In the genomic region with DNA sequence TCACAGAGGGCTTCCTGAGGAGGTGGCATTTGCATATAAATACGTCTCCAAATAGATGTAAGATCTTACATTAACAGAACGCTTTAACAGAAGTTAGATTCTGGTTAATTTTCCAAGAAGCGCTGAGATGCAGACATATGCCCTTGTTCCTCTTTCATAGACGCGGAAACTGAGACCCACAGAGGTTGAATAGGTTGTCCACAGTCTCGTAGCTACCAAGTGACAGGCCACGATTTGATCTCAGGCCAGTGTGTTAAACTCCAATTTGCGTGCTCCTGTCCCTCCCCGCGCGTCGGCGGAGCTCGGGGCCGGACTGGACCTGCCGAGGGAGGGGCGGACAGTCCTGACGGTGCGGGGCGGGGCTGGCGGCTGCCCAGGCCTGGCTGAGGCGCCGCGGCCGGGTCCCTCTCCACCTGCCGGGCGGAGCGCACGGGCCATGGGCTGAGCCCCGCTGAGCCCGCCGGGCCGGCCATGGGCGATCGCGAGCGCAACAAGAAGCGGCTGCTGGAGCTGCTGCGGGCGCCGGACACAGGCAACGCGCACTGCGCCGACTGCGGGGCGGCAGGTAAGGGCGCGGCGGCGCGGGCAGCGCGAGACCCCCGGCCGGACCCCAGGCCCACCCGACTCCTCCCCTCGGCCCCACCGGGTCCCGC, we compare ENCODE assay signal across 8 cellular contexts. TPM values are rescaled to one million over a fixed set of nuclear protein-coding genes. Genes with fewer than 3 reads are reported as not detected.
DNase-seq lines count a peak whose midpoint lies in the region; ATAC-seq lines count a peak whose summit lies in the region.

A gene with protein sequence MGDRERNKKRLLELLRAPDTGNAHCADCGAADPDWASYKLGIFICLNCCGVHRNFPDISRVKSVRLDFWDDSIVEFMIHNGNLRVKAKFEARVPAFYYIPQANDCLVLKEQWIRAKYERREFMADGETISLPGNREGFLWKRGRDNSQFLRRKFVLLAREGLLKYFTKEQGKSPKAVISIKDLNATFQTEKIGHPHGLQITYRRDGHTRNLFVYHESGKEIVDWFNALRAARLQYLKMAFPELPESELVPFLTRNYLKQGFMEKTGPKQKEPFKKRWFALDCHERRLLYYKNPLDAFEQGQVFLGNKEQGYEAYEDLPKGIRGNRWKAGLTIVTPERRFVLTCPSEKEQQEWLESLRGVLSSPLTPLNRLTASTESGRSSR (plus strand): TSS at position 402 of the 653 bp plus-strand sequence. CDS start 70 bp downstream, at position 472.

- peaks cover 37% of the 10 kb centered on the region for H3K4me1 Mint-ChIP-seq in stimulated activated memory B cell treated with anti-CD40 and anti-IgM and Interleukin-4, amounts not matched to agents 10 μg/mL and 1 μg/mL and 100 μg/mL, for 72 hours

- ATAC-seq in left colon (peak; percentile 97), HG03159 (IDR thresholded peaks at IDR 0.05; ENCODE audit: unreplicated experiment) (no peak)
- peak; percentile 89 for ATAC-seq in stimulated activated memory B cell treated with anti-CD40 and anti-IgM and Interleukin-4, amounts not matched to agents 10 μg/mL and 1 μg/mL and 100 μg/mL, for 72 hours

- H3K36me3 Mint-ChIP-seq in stimulated activated memory B cell treated with anti-CD40 and anti-IgM and Interleukin-4, amounts not matched to agents 10 μg/mL and 1 μg/mL and 100 μg/mL, for 72 hours, result peaks cover 13% of the 10 kb centered on the region

- DNase-seq in NOMO-1 (lab: John Stamatoyannopoulos, UW; ENCODE audit: unreplicated experiment in 2 of 2) (peak; percentile 47 to 73), NOMO-1 treated with dmso at 0.1 percent for 144 hours (lab: John Stamatoyannopoulos, UW; ENCODE audit: unreplicated experiment) (no peak), NCI-H69 (lab: John Stamatoyannopoulos, UW) (peak; percentile 39), cerebellum (ENCODE audit: low spot score) (peak; percentile 32), left colon (peak; percentile 69 to 77), NAMALWA (ENCODE audit: low spot score) (no peak)

- H3K9me3 Mint-ChIP-seq in stimulated activated memory B cell treated with anti-CD40 and anti-IgM and Interleukin-4, amounts not matched to agents 10 μg/mL and 1 μg/mL and 100 μg/mL, for 72 hours, result no peaks in the 10 kb centered on the region

- no peaks in the 10 kb centered on the region for H3K27me3 Mint-ChIP-seq in stimulated activated memory B cell treated with anti-CD40 and anti-IgM and Interleukin-4, amounts not matched to agents 10 μg/mL and 1 μg/mL and 100 μg/mL, for 72 hours

- intact Hi-C loops in left colon (cut with DNase I, micrococcal nuclease), result no loop called here

- peak within 1 kb of the TSS; percentile 84 for H3K27ac Mint-ChIP-seq in stimulated activated memory B cell treated with anti-CD40 and anti-IgM and Interleukin-4, amounts not matched to agents 10 μg/mL and 1 μg/mL and 100 μg/mL, for 72 hours

- peak within 1 kb of the TSS; percentile 94 for H3K4me3 Mint-ChIP-seq in stimulated activated memory B cell treated with anti-CD40 and anti-IgM and Interleukin-4, amounts not matched to agents 10 μg/mL and 1 μg/mL and 100 μg/mL, for 72 hours

RNA-seq across cellular contexts. Expression of the gene that starts here (rescaled TPM):
- total RNA-seq in cerebellum, result 8.3 TPM
- total RNA-seq in left colon, result 10 to 100 TPM in 1 of 2 donors, 1 to 10 TPM in 1; 6.2 to 14.4 TPM

Comparison
In these comparisons a context has a peak if more than half of its experiments do, and no peak if none do; other contexts are left out.
1. DNase-seq: peak in NOMO-1 (2 of 2), NCI-H69 (single experiment), cerebellum (single experiment) and left colon (2 of 2); none in NOMO-1 treated with dmso at 0.1 percent for 144 hours (single experiment) and NAMALWA (single experiment).